In the genomic region with DNA sequence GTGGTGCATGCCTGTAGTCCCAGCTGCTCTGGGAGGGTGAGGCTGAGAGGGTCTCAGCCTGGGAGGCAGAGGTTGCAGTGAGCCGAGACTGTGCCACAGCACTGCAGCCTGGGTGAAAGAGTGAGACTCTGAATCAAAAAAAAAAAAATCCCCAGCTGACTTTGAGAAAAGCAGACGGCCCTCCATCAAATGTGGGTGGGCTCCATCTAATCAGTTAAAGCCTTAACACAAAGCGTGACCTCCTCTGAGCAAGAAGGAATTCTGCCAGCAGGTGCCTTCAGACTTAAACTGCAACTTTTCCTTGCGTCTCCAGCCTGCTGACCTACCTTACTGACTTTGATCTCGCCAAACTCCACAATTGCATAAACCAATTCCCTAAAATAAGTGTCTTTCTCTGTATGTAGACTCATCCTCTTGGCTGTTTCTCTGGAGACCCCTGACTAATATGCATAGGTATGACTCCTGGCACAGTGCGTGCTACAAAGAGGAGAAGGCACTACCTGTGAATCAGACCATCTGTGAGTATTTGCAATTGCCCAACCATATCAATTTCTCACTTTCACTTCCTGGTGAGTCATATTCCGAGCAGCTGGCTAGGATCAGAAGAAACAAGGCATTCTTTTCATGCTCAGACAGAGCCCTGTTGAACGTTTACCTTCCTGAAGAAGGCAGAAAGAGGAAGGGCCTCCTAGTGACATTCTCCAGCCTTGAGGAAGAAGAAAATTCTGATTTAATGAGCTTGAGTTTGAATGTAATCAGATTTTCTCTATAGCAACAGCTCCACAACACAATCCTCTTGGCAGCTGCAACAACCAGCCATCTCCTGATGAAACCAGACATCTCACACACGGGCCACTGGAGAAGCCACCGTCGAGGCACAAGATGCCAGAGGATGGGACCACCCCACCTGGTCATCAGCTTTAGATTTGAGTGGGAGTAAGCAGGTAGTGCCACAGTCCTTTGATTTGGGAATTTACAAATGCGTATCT, we compare ENCODE assay signal across 1 cellular context.
TF ChIP-seq lines count a peak whose summit lies in the region.

No MANE protein-coding gene starts in this region.

TF ChIP-seq in SK-N-SH, 30 proteins besides CTCF, POLR2A, EP300 and RAD21 (continued from another document):
- TF ChIP-seq, protein P1, sequence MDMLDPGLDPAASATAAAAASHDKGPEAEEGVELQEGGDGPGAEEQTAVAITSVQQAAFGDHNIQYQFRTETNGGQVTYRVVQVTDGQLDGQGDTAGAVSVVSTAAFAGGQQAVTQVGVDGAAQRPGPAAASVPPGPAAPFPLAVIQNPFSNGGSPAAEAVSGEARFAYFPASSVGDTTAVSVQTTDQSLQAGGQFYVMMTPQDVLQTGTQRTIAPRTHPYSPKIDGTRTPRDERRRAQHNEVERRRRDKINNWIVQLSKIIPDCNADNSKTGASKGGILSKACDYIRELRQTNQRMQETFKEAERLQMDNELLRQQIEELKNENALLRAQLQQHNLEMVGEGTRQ (IDR thresholded peaks at IDR 0.05; ENCODE audit: borderline replicate concordance, low read depth, low read length): no peak
- peak; percentile 96 for TF ChIP-seq TEAD4 (IDR thresholded peaks at IDR 0.05; ENCODE audit: borderline replicate concordance, insufficient read depth)
- TF ChIP-seq YY1 (IDR thresholded peaks at IDR 0.05; ENCODE audit: low read depth): no peak
- TF ChIP-seq NRF1 (IDR thresholded peaks at IDR 0.05; ENCODE audit: low read depth, low read length): no peak
- peak; percentile 18 for TF ChIP-seq CHD2 (IDR thresholded peaks at IDR 0.05; ENCODE audit: low read length, partially characterized antibody)
- 0 out of 2 replicates have a peak, but pooled peaks have one; percentile 41 for TF ChIP-seq TAF1 (IDR thresholded peaks at IDR 0.05; ENCODE audit: borderline replicate concordance, low read depth, low read length)
- TF ChIP-seq RXRA (IDR thresholded peaks at IDR 0.05; ENCODE audit: borderline replicate concordance, low read depth): peak; percentile 92
- TF ChIP-seq MXI1 (IDR thresholded peaks at IDR 0.05; ENCODE audit: low read depth, low read length): no peak
- TF ChIP-seq NFIC (IDR thresholded peaks at IDR 0.05; ENCODE audit: borderline replicate concordance): peak; percentile 97
- TF ChIP-seq POLR2AphosphoS5 (IDR thresholded peaks at IDR 0.05; ENCODE audit: low read depth, low read length): peak; percentile 97
- no peak for TF ChIP-seq RFX5 (IDR thresholded peaks at IDR 0.05; ENCODE audit: low read length)
- TF ChIP-seq TCF12 (IDR thresholded peaks at IDR 0.05): peak; percentile 100
- TF ChIP-seq FOXJ3 (CRISPR knock-in tag; IDR thresholded peaks at IDR 0.05): no peak
- TF ChIP-seq EZH2phosphoT487 (IDR thresholded peaks at IDR 0.05; ENCODE audit: borderline replicate concordance, low read depth): no peak
- TF ChIP-seq FOSL2 (IDR thresholded peaks at IDR 0.05; ENCODE audit: borderline replicate concordance, low read depth): peak; percentile 99
- TF ChIP-seq SIN3A (IDR thresholded peaks at IDR 0.05; ENCODE audit: borderline replicate concordance, low read depth, low read length): peak; percentile 78; the same call in 1 of the 2 replicates
- TF ChIP-seq, protein P2, sequence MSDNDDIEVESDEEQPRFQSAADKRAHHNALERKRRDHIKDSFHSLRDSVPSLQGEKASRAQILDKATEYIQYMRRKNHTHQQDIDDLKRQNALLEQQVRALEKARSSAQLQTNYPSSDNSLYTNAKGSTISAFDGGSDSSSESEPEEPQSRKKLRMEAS (IDR thresholded peaks at IDR 0.05; ENCODE audit: low read depth): peak; percentile 71; the same call in 1 of the 2 replicates
- TF ChIP-seq GABPA (IDR thresholded peaks at IDR 0.05; ENCODE audit: low read depth): peak; percentile 42; the same call in 1 of the 2 replicates
- TF ChIP-seq JUND (IDR thresholded peaks at IDR 0.05): peak; percentile 99
- TF ChIP-seq FOXM1 (IDR thresholded peaks at IDR 0.05; ENCODE audit: low read depth): peak; percentile 96
- TF ChIP-seq, protein P3, sequence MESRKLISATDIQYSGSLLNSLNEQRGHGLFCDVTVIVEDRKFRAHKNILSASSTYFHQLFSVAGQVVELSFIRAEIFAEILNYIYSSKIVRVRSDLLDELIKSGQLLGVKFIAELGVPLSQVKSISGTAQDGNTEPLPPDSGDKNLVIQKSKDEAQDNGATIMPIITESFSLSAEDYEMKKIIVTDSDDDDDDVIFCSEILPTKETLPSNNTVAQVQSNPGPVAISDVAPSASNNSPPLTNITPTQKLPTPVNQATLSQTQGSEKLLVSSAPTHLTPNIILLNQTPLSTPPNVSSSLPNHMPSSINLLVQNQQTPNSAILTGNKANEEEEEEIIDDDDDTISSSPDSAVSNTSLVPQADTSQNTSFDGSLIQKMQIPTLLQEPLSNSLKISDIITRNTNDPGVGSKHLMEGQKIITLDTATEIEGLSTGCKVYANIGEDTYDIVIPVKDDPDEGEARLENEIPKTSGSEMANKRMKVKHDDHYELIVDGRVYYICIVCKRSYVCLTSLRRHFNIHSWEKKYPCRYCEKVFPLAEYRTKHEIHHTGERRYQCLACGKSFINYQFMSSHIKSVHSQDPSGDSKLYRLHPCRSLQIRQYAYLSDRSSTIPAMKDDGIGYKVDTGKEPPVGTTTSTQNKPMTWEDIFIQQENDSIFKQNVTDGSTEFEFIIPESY (IDR thresholded peaks at IDR 0.05; ENCODE audit: borderline replicate concordance, low read depth): peak; percentile 90
- TF ChIP-seq, protein P4, sequence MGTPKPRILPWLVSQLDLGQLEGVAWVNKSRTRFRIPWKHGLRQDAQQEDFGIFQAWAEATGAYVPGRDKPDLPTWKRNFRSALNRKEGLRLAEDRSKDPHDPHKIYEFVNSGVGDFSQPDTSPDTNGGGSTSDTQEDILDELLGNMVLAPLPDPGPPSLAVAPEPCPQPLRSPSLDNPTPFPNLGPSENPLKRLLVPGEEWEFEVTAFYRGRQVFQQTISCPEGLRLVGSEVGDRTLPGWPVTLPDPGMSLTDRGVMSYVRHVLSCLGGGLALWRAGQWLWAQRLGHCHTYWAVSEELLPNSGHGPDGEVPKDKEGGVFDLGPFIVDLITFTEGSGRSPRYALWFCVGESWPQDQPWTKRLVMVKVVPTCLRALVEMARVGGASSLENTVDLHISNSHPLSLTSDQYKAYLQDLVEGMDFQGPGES (IDR thresholded peaks at IDR 0.05; ENCODE audit: low read depth, low read length): no peak
- no peak for TF ChIP-seq SMC3 (IDR thresholded peaks at IDR 0.05; ENCODE audit: low read depth, low read length)
- peak; percentile 66; the same call in 1 of the 2 replicates for TF ChIP-seq MEF2A (IDR thresholded peaks at IDR 0.05; ENCODE audit: borderline replicate concordance, low read depth)
- TF ChIP-seq RCOR1 (IDR thresholded peaks at IDR 0.05; ENCODE audit: low read length): peak; percentile 20
- TF ChIP-seq, protein P5, sequence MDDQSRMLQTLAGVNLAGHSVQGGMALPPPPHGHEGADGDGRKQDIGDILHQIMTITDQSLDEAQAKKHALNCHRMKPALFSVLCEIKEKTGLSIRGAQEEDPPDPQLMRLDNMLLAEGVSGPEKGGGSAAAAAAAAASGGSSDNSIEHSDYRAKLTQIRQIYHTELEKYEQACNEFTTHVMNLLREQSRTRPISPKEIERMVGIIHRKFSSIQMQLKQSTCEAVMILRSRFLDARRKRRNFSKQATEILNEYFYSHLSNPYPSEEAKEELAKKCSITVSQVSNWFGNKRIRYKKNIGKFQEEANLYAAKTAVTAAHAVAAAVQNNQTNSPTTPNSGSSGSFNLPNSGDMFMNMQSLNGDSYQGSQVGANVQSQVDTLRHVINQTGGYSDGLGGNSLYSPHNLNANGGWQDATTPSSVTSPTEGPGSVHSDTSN (IDR thresholded peaks at IDR 0.05): peak; percentile 96
- peak; percentile 84 for TF ChIP-seq ELF1 (IDR thresholded peaks at IDR 0.05)
